Comparison of ENCODE assay signal across 24 cellular contexts in genomic region chr7:73698410-73698809, GRCh38.
"Had no signal": no experiment of that assay in that cellular context is flagged by ENCODE, and none has a peak within 500 bp of the region (broad histone marks: within the 10 kb centered on the region; RNA-seq: fewer than 3 reads in every experiment).

No MANE protein-coding gene starts in this region.

- H3K27me3 Mint-ChIP-seq: activated CD4-positive, alpha-beta memory T cell treated with anti-CD3 and anti-CD28 coated beads for 36 hours; activated CD4-positive, alpha-beta T cell treated with anti-CD3 and anti-CD28 coated beads for 36 hours; activated naive CD4-positive, alpha-beta T cell treated with anti-CD3 and anti-CD28 coated beads, Interleukin-2, amount 10 ng/mL, durations not matched to agents 7 days and 5 days had no signal

- H3K4me3 ChIP-seq: adrenal gland, breast epithelium, coronary artery, left lung, tibial nerve had no signal

- H3K9me3 Mint-ChIP-seq: activated CD4-positive, alpha-beta memory T cell treated with anti-CD3 and anti-CD28 coated beads for 36 hours; activated naive CD4-positive, alpha-beta T cell treated with anti-CD3 and anti-CD28 coated beads, Interleukin-2, amount 10 ng/mL, durations not matched to agents 7 days and 5 days; nephron had no signal

- H3K9me3 ChIP-seq: adrenal gland, breast epithelium, left lung, tibial nerve had no signal

- H3K27ac Mint-ChIP-seq: activated CD4-positive, alpha-beta memory T cell treated with anti-CD3 and anti-CD28 coated beads for 36 hours; activated CD4-positive, alpha-beta T cell treated with anti-CD3 and anti-CD28 coated beads for 36 hours; activated naive CD4-positive, alpha-beta T cell treated with anti-CD3 and anti-CD28 coated beads, Interleukin-2, amount 10 ng/mL, durations not matched to agents 7 days and 5 days; nephron had no signal

- H3K4me3 Mint-ChIP-seq: activated CD4-positive, alpha-beta memory T cell treated with anti-CD3 and anti-CD28 coated beads for 36 hours; activated CD4-positive, alpha-beta T cell treated with anti-CD3 and anti-CD28 coated beads for 36 hours; activated naive CD4-positive, alpha-beta T cell treated with anti-CD3 and anti-CD28 coated beads, Interleukin-2, amount 10 ng/mL, durations not matched to agents 7 days and 5 days; nephron had no signal

- DNase-seq: activated CD4-positive, alpha-beta memory T cell treated with anti-CD3 and anti-CD28 coated beads for 36 hours; activated CD4-positive, alpha-beta T cell treated with anti-CD3 and anti-CD28 coated beads for 36 hours; activated naive CD4-positive, alpha-beta T cell treated with anti-CD3 and anti-CD28 coated beads, Interleukin-2, amount 10 ng/mL, durations not matched to agents 7 days and 5 days; activated T-cell treated with anti-CD3 and anti-CD28 coated beads, Interleukin-2, amount 50 U/mL, for 1 hour; adrenal gland; left lung; midbrain; nucleus accumbens; posterior cingulate gyrus; retina; stimulated activated CD4-positive, alpha-beta T cell treated with anti-CD3 and anti-CD28 coated beads, Interleukin-12 subunit alpha, Interleukin-12 subunit beta, amount 100 ng/mL, for 4 hours; stimulated activated CD4-positive, alpha-beta T cell treated with anti-CD3 and anti-CD28 coated beads, Interleukin-1b, Interleukin-23, amount 100 ng/mL, for 48 hours; stimulated activated CD8-positive, alpha-beta memory T cell treated with anti-CD3 and anti-CD28 coated beads, Interleukin-4, amount 100 ng/mL, for 48 hours; stimulated activated naive CD8-positive, alpha-beta T cell treated with anti-CD3 and anti-CD28 coated beads, Interleukin-15, Interleukin-2, amounts not matched to agents 100 U/mL and 50 U/mL, for 24 hours; substantia nigra; T-helper 2 cell had no signal

- H3K27me3 ChIP-seq: adrenal gland, breast epithelium, tibial nerve had no signal

- ATAC-seq: activated CD4-positive, alpha-beta T cell treated with anti-CD3 and anti-CD28 coated beads for 36 hours; left lung; stimulated activated naive CD8-positive, alpha-beta T cell treated with anti-CD3 and anti-CD28 coated beads, Interleukin-15, Interleukin-2, amounts not matched to agents 100 U/mL and 50 U/mL, for 24 hours had no signal

- FAIRE-seq: astrocyte, frontal cortex, urothelium cell line had no signal

- H3K4me1 ChIP-seq: adrenal gland, breast epithelium, left lung had no signal

- H3K27ac ChIP-seq: adrenal gland, breast epithelium, coronary artery, left lung, tibial nerve, VCaP had no signal
